ENCODE assay signal across 13 cellular contexts in the genomic region with DNA sequence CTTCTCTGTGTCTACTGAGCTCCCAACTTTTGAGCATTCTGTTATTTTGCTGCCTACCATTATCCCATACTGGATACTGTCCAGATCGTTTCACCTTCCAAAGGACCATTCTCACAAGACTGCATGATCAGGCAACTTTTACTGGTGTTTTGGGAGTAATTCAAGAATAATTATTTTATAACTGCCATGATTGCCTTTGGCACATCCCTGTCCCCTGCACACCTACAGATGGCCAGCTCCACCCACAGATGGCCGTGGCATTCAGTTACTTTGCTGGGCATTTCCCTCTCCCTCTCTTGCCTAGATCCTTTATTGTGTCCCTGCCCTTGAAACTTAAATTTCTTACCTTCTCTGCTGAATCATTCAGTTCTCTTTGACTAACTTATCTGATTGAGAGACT.
A peak's percentile ranks its signal among the peaks of the same experiment; 100 is the strongest.
DNase-seq lines count a peak whose midpoint lies in the region; ATAC-seq and TF ChIP-seq lines count a peak whose summit lies in the region.
"Had no signal": no experiment of that assay in that cellular context is flagged by ENCODE, and none has a peak within 500 bp of the region (broad histone marks: within the 10 kb centered on the region; RNA-seq: fewer than 3 reads in every experiment).

No MANE protein-coding gene starts in this region.

- 77% methylated on average over 2 of the region's 2 CpGs for WGBS in right lobe of liver (ENCODE audit: insufficient coverage, low coverage, low lambda C conversion rate, missing lambda C conversion rate)

- H3K4me1 ChIP-seq in parathyroid adenoma (no peaks in the 10 kb centered on the region), right lobe of liver (no peaks in the 10 kb centered on the region)

- no peak for TF ChIP-seq CTCF in parathyroid adenoma (IDR thresholded peaks at IDR 0.05)
- no peak for TF ChIP-seq CTCF in right lobe of liver (IDR thresholded peaks at IDR 0.05)

- H2AFZ ChIP-seq in parathyroid adenoma, result peak overlapping the region; percentile 14
- H2AFZ ChIP-seq: GM23248 had no signal

- H3K36me3 ChIP-seq in parathyroid adenoma (ENCODE audit: control insufficient read depth, insufficient read depth, low read length) (no peaks in the 10 kb centered on the region), right lobe of liver (no peaks in the 10 kb centered on the region)
- H3K36me3 ChIP-seq: BLaER1 treated with 17β-estradiol and CSF1 and Interleukin-3, amounts not matched to agents 10 nM and 100 nM had no signal

- no peak for TF ChIP-seq POLR2A in right lobe of liver (IDR thresholded peaks at IDR 0.05)

- H3K9me3 ChIP-seq in parathyroid adenoma (ENCODE audit: control insufficient read depth, low read length) (no peaks in the 10 kb centered on the region), right lobe of liver (no peaks in the 10 kb centered on the region)
- H3K9me3 ChIP-seq: BLaER1 treated with 17β-estradiol and CSF1 and Interleukin-3, amounts not matched to agents 10 nM and 100 nM had no signal

- H3K4me2 ChIP-seq in parathyroid adenoma (ENCODE audit: low read length), result no peak overlapping the region
- H3K4me2 ChIP-seq: BLaER1 treated with 17β-estradiol and CSF1 and Interleukin-3, amounts not matched to agents 10 nM and 100 nM had no signal

- H3K79me2 ChIP-seq in parathyroid adenoma, result no peaks in the 10 kb centered on the region

- DNase-seq in DMS 273 (lab: John Stamatoyannopoulos, UW; ENCODE audit: unreplicated experiment) (peak; percentile 50), G401 (ENCODE audit: low spot score) (peak; percentile 58), NCI-H446 treated with DMSO at 0.1 percent for 48 hours (lab: John Stamatoyannopoulos, UW) (peak; percentile 46), HT-29 (ENCODE audit: low spot score) (no peak), right lobe of liver (no peak)
- DNase-seq in effector CD4-positive, alpha-beta T cell, result no peak
- DNase-seq: Calu3; CD8-positive, alpha-beta T cell; GDM1; GM23248; HCEC 1CT had no signal

- ATAC-seq in right lobe of liver, result no peak
- ATAC-seq: CD8-positive, alpha-beta T cell had no signal

- intact Hi-C loops in right lobe of liver (cut with DNase I), result no loop called here

- no peaks in the 10 kb centered on the region for H3K27me3 ChIP-seq in parathyroid adenoma (ENCODE audit: control insufficient read depth, insufficient read depth, low read length)
- H3K27me3 ChIP-seq in right lobe of liver, result no peaks in the 10 kb centered on the region
- H3K27me3 ChIP-seq: BLaER1 treated with 17β-estradiol and CSF1 and Interleukin-3, amounts not matched to agents 10 nM and 100 nM had no signal

- H3K4me3 ChIP-seq in parathyroid adenoma (ENCODE audit: low read depth, low read length), result no peak overlapping the region
- H3K4me3 ChIP-seq in right lobe of liver, result no peak overlapping the region
- H3K4me3 ChIP-seq: BLaER1 treated with 17β-estradiol and CSF1 and Interleukin-3, amounts not matched to agents 10 nM and 100 nM; GM23248 had no signal

- in situ Hi-C loops in G401 (cut with HindIII; ENCODE audit: low sequenced_read_pairs), result no loop called here

- H3K9ac ChIP-seq in parathyroid adenoma, result no peak overlapping the region
- H3K9ac ChIP-seq: BLaER1 treated with 17β-estradiol and CSF1 and Interleukin-3, amounts not matched to agents 10 nM and 100 nM; GM23248 had no signal

- H3K27ac ChIP-seq in parathyroid adenoma (no peak overlapping the region), right lobe of liver (no peak overlapping the region)
- H3K27ac ChIP-seq: BLaER1 treated with 17β-estradiol and CSF1 and Interleukin-3, amounts not matched to agents 10 nM and 100 nM; GM23248 had no signal

Comparison
In these comparisons a context has a peak if more than half of its experiments do, and no peak if none do; other contexts are left out.
1. DNase-seq: peak in DMS 273 (single experiment), G401 (single experiment) and NCI-H446 treated with DMSO at 0.1 percent for 48 hours (single experiment); none in HT-29 (single experiment), effector CD4-positive, alpha-beta T cell (single experiment) and right lobe of liver (0 of 3).